ENCODE assay signal across 2 cellular contexts in the genomic region with DNA sequence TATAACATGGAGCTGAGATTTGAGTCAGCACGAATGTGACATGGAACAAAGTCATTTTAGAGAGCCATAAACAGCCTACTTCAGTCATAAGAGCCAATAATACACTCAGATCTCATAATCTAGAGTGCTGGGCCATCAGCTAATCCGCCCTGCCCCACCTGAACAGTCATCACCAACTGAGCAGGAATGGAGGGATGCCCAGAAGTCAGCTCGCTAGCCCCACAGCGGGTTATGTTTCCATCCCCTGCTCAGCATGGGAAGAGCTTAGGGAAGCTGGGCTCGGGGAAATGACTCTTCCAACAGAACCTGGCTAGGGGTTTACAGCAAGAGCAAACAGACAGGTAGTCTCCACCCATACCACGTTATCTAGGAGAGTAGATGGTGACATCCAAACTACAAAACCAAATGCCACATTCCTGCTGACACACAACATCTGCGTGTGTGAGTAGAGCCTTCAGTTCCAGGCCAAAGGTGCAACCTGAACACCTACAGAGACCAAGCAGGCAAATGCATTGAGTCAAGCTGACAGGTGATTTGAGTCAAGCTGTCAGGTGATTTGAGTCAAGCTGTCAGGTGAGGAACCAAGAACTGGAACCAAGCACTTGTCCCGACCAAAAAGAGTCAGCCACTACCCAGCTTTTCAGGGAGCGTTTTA.
TF ChIP-seq lines count a peak whose summit lies in the region.

No MANE protein-coding gene starts in this region.

TF ChIP-seq in GM12891, 5 proteins besides CTCF, POLR2A, EP300 and RAD21:
- TF ChIP-seq SPI1 (IDR thresholded peaks at IDR 0.05; ENCODE audit: low read depth, low read length): no peak
- no peak for TF ChIP-seq POU2F2 (IDR thresholded peaks at IDR 0.05; ENCODE audit: low read depth, low read length)
- TF ChIP-seq PAX5 (IDR thresholded peaks at IDR 0.05; ENCODE audit: insufficient read depth, low read length, severe bottlenecking): no peak

TF ChIP-seq in endothelial cell of umbilical vein, 7 proteins besides CTCF, POLR2A, EP300 and RAD21:
- TF ChIP-seq JUN (IDR thresholded peaks at IDR 0.05; ENCODE audit: borderline replicate concordance, insufficient read depth, insufficient read length, low read depth) (no peak), FOS (IDR thresholded peaks at IDR 0.05; ENCODE audit: borderline replicate concordance, insufficient read depth, low read length) (no peak), GATA2 (IDR thresholded peaks at IDR 0.05; ENCODE audit: insufficient read depth, insufficient read length, low read depth, low read length) (no peak), MYC (IDR thresholded peaks at IDR 0.05; ENCODE audit: low read depth, low read length) (no peak), MAX (IDR thresholded peaks at IDR 0.05; ENCODE audit: insufficient read depth, insufficient read length) (no peak), EZH2 (IDR thresholded peaks at IDR 0.05; ENCODE audit: borderline replicate concordance, low read depth, low read length, severe bottlenecking) (no peak), POLR2AphosphoS5 (IDR thresholded peaks at IDR 0.05; ENCODE audit: insufficient read depth, low read depth, low read length) (no peak)
